In the genomic region with DNA sequence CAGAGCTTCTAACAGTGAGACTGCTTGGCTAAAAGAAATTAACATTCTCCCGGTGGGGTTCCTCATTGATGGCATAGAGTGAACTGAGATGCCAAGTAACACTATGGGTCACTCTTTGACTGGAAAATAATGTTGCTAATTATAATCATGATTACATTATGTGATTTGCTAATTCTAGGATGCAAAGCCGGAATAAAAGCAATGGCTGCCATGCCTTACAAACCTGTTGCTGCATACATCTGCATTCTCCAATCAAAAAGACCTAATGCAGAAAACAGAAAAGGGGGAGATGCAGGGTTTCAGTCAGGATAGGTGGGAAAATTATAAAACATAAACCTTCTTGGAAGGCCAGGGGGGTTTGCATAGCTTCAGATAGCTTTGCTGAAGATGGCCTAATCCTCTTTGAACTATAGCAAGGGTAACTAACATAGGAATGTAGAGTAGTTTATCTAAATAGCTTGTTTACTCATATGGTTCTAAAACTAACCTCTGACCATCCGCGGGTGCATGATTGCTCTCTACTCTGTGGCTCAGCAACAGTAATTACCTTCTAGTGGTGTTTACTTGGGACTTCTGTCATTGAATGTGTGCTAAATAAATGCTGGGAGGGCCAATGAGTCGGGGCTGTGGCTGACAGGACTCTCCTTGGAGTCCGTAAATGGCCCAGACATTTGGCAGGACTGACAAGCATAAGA, we compare ENCODE assay signal across 19 cellular contexts.
A peak's percentile ranks its signal among the peaks of the same experiment; 100 is the strongest.
DNase-seq lines count a peak whose midpoint lies in the region; ATAC-seq and TF ChIP-seq lines count a peak whose summit lies in the region.
"Had no signal": no experiment of that assay in that cellular context is flagged by ENCODE, and none has a peak within 500 bp of the region (broad histone marks: within the 10 kb centered on the region; RNA-seq: fewer than 3 reads in every experiment).

No MANE protein-coding gene starts in this region.

- H3K27ac Mint-ChIP-seq in endodermal cell (no peak overlapping the region), glutamatergic neuron (ENCODE audit: unreplicated experiment) (no peak overlapping the region)
- H3K27ac Mint-ChIP-seq: CD4-positive, alpha-beta T cell; HFFc6 had no signal

- WGBS in endodermal cell (ENCODE audit: insufficient coverage in 1 of 2, insufficient read length in 1 of 2), 2 experiments = 53 to 86% methylated on average over 3 to 6 of the region's 6 CpGs
- WGBS in stomach, 5 donors = 72 to 88% (median 83%) methylated on average over 6 of the region's 6 CpGs

- TF ChIP-seq EP300 in stomach (IDR thresholded peaks at IDR 0.05) = no peak

- TF ChIP-seq CTCF in endodermal cell (conservative IDR thresholded peaks at IDR 0.05) (no peak), stomach (IDR thresholded peaks at IDR 0.05) (no peak), glutamatergic neuron (IDR thresholded peaks at IDR 0.05; ENCODE audit: partially characterized antibody, unreplicated experiment) (no peak)

- no peak overlapping the region for H3K9ac ChIP-seq in endodermal cell (ENCODE audit: extremely low read depth, low read length, poor library complexity, severe bottlenecking)
- H3K9ac ChIP-seq: BLaER1 had no signal

- DNase-seq in NCI-H2227 treated with DMSO at 0.1 percent for 48 hours (lab: John Stamatoyannopoulos, UW) = peak; percentile 9
- no peak for DNase-seq in NCI-H2227 (lab: John Stamatoyannopoulos, UW; ENCODE audit: unreplicated experiment)
- peak; percentile 5 for DNase-seq in endodermal cell
- DNase-seq in stomach = peak; percentile 13
- no peak for DNase-seq in DMS153 treated with DMSO at 0.1 percent for 48 hours (lab: John Stamatoyannopoulos, UW; ENCODE audit: unreplicated experiment)
- DNase-seq in glutamatergic neuron = no peak
- DNase-seq: AML-193; Calu3; CD4-positive, alpha-beta T cell; DMS 273 treated with DMSO at 0.1 percent for 48 hours; DMS79; EL; GDM1; HFFc6 had no signal

- intact Hi-C loops in stomach (cut with DNase I; ENCODE audit: low total_unique reads) = no loop called here

- TF ChIP-seq POLR2A in stomach (IDR thresholded peaks at IDR 0.05) = no peak

- H3K4me1 Mint-ChIP-seq in endodermal cell (no peaks in the 10 kb centered on the region), glutamatergic neuron (ENCODE audit: low read depth, unreplicated experiment) (no peaks in the 10 kb centered on the region)

- H3K4me1 ChIP-seq in endodermal cell (ENCODE audit: control insufficient read depth, insufficient read depth, low read length) (no peaks in the 10 kb centered on the region), stomach (peaks cover 6 to 14% (median 9%) of the 10 kb centered on the region in 4 donors)
- H3K4me1 ChIP-seq: BLaER1, HAP-1 had no signal

- H3K4me3 Mint-ChIP-seq in endodermal cell (no peak overlapping the region), glutamatergic neuron (ENCODE audit: unreplicated experiment) (no peak overlapping the region)
- H3K4me3 Mint-ChIP-seq: CD4-positive, alpha-beta T cell; HFFc6 had no signal

- ATAC-seq in HG03469 (IDR thresholded peaks at IDR 0.05; ENCODE audit: unreplicated experiment) = no peak
- ATAC-seq: HepG2 had no signal

- H3K27ac ChIP-seq in endodermal cell (ENCODE audit: low read depth, low read length) (peak overlapping the region; percentile 32), stomach (no peak overlapping the region)
- H3K27ac ChIP-seq: 22Rv1, BLaER1 had no signal

- H3K9me3 ChIP-seq in endodermal cell (ENCODE audit: control insufficient read depth, low read length) (peaks cover 7% of the 10 kb centered on the region), stomach (peaks cover 0 to 14% (median 0%) of the 10 kb centered on the region in 4 donors)
- H3K9me3 ChIP-seq: HAP-1 had no signal

- H3K27me3 ChIP-seq in endodermal cell (ENCODE audit: control insufficient read depth, insufficient read depth, low read length, poor library complexity, severe bottlenecking) (no peaks in the 10 kb centered on the region), stomach (no peaks in the 10 kb centered on the region)
- H3K27me3 ChIP-seq: BLaER1 had no signal

- H3K9me3 Mint-ChIP-seq in endodermal cell (peaks cover 62% of the 10 kb centered on the region), glutamatergic neuron (ENCODE audit: unreplicated experiment) (peaks cover 7% of the 10 kb centered on the region)

- H3K27me3 Mint-ChIP-seq in endodermal cell (ENCODE audit: insufficient read depth) (peaks cover 15% of the 10 kb centered on the region), glutamatergic neuron (ENCODE audit: unreplicated experiment) (peaks cover 6% of the 10 kb centered on the region)
- H3K27me3 Mint-ChIP-seq: CD4-positive, alpha-beta T cell had no signal

- no peak overlapping the region for H3K4me3 ChIP-seq in endodermal cell (ENCODE audit: low read length)
- H3K4me3 ChIP-seq in stomach = no peak overlapping the region
- H3K4me3 ChIP-seq: BLaER1, HAP-1 had no signal

- H3K36me3 ChIP-seq in endodermal cell (ENCODE audit: control insufficient read depth, insufficient read depth, low read length) (no peaks in the 10 kb centered on the region), stomach (peaks cover 0 to 2% (median 0%) of the 10 kb centered on the region in 4 donors)
- H3K36me3 ChIP-seq: BLaER1, HAP-1 had no signal

- no peaks in the 10 kb centered on the region for H3K36me3 Mint-ChIP-seq in endodermal cell (ENCODE audit: low read depth)
- H3K36me3 Mint-ChIP-seq in glutamatergic neuron (ENCODE audit: unreplicated experiment) = peaks cover 3% of the 10 kb centered on the region

Comparison
In these comparisons a context has a peak if more than half of its experiments do, and no peak if none do; other contexts are left out.
1. DNase-seq: peak in NCI-H2227 treated with DMSO at 0.1 percent for 48 hours (single experiment), endodermal cell (single experiment) and stomach (single experiment); none in NCI-H2227 (single experiment), DMS153 treated with DMSO at 0.1 percent for 48 hours (single experiment) and glutamatergic neuron (single experiment).